Comparison of ENCODE assay signal across 25 cellular contexts in genomic region chr2:239092571-239093294, GRCh38.
DNase-seq lines count a peak whose midpoint lies in the region; ATAC-seq and TF ChIP-seq lines count a peak whose summit lies in the region.
"Had no signal": no experiment of that assay in that cellular context is flagged by ENCODE, and none has a peak within 500 bp of the region (broad histone marks: within the 10 kb centered on the region; RNA-seq: fewer than 3 reads in every experiment).

No MANE protein-coding gene starts in this region.

- no peaks in the 10 kb centered on the region for H3K27me3 ChIP-seq in neural progenitor cell

- TF ChIP-seq CTCF in AG10803 (conservative IDR thresholded peaks at IDR 0.05; ENCODE audit: low read length): peak; percentile 20
- TF ChIP-seq CTCF in neural progenitor cell (IDR thresholded peaks at IDR 0.05): no peak

- no peak overlapping the region for H3K4me2 ChIP-seq in neural progenitor cell
- H3K4me2 ChIP-seq: GM23338 had no signal

- H4K20me1 ChIP-seq in neural progenitor cell (ENCODE audit: low read depth): no peaks in the 10 kb centered on the region

- H3K4me1 ChIP-seq in neural progenitor cell: peaks cover 10% of the 10 kb centered on the region
- H3K4me1 ChIP-seq: Caco-2 had no signal

- peaks cover 8% of the 10 kb centered on the region for H3K27me3 Mint-ChIP-seq in neural progenitor cell (ENCODE audit: insufficient read depth, low read depth)
- no peaks in the 10 kb centered on the region for H3K27me3 Mint-ChIP-seq in activated T-helper 2 cell treated with anti-CD3 and anti-CD28 coated beads, Interferon-gamma antibody, Interleukin-2, Interleukin-4, amounts not matched to agents 10 μg/mL and 5 μg/mL and 100 μg/mL, durations not matched to agents 14 hours and 24 hours and 36 hours (ENCODE audit: low read depth)
- H3K27me3 Mint-ChIP-seq: CD4-positive, CD25-positive, alpha-beta regulatory T cell; IgD-negative memory B cell had no signal

- ATAC-seq in GM19023 (IDR thresholded peaks at IDR 0.05; ENCODE audit: unreplicated experiment) (no peak), GM18498 (IDR thresholded peaks at IDR 0.05; ENCODE audit: unreplicated experiment) (no peak)
- ATAC-seq: GM23338, HCT116, PC-3, SK-N-SH treated with all-trans-retinoic acid at 6 μM for 48 hours had no signal

- H2AFZ ChIP-seq in neural progenitor cell (replicated peaks): no peak overlapping the region
- H2AFZ ChIP-seq: GM23338 had no signal

- peak overlapping the region; percentile 58 for H3K27ac ChIP-seq in neural progenitor cell
- H3K27ac ChIP-seq: RWPE1 had no signal

- in situ Hi-C loops in G401 (cut with HindIII; ENCODE audit: low sequenced_read_pairs): no loop called here

- H3F3A ChIP-seq in neural progenitor cell (ENCODE audit: low read depth): no peaks in the 10 kb centered on the region

- no peak overlapping the region for H3K27ac Mint-ChIP-seq in neural progenitor cell
- no peak overlapping the region for H3K27ac Mint-ChIP-seq in activated T-helper 2 cell treated with anti-CD3 and anti-CD28 coated beads, Interferon-gamma antibody, Interleukin-2, Interleukin-4, amounts not matched to agents 10 μg/mL and 5 μg/mL and 100 μg/mL, durations not matched to agents 14 hours and 24 hours and 36 hours
- H3K27ac Mint-ChIP-seq: CD4-positive, CD25-positive, alpha-beta regulatory T cell; GM23338; IgD-negative memory B cell had no signal

- H3K4me3 Mint-ChIP-seq in neural progenitor cell: no peak overlapping the region
- H3K4me3 Mint-ChIP-seq in activated T-helper 2 cell treated with anti-CD3 and anti-CD28 coated beads, Interferon-gamma antibody, Interleukin-2, Interleukin-4, amounts not matched to agents 10 μg/mL and 5 μg/mL and 100 μg/mL, durations not matched to agents 14 hours and 24 hours and 36 hours (ENCODE audit: low read depth): no peak overlapping the region
- H3K4me3 Mint-ChIP-seq: CD4-positive, CD25-positive, alpha-beta regulatory T cell; GM23338; IgD-negative memory B cell had no signal

- intact Hi-C loops in activated T-helper 2 cell treated with anti-CD3 and anti-CD28 coated beads, Interferon-gamma antibody, Interleukin-2, Interleukin-4, amounts not matched to agents 10 μg/mL and 5 μg/mL and 100 μg/mL, durations not matched to agents 14 hours and 24 hours and 36 hours (cut with micrococcal nuclease): no loop called here

- H3K9ac ChIP-seq in neural progenitor cell: no peak overlapping the region

- H3K4me3 ChIP-seq in AG10803 (ENCODE audit: low read length) (no peak overlapping the region), neural progenitor cell (no peak overlapping the region)
- H3K4me3 ChIP-seq: GM23338 had no signal

- no peaks in the 10 kb centered on the region for H3K9me3 ChIP-seq in neural progenitor cell (ENCODE audit: low read depth)
- H3K9me3 ChIP-seq: Caco-2 had no signal

- peaks cover 6% of the 10 kb centered on the region for H3K36me3 Mint-ChIP-seq in neural progenitor cell
- H3K36me3 Mint-ChIP-seq in activated T-helper 2 cell treated with anti-CD3 and anti-CD28 coated beads, Interferon-gamma antibody, Interleukin-2, Interleukin-4, amounts not matched to agents 10 μg/mL and 5 μg/mL and 100 μg/mL, durations not matched to agents 14 hours and 24 hours and 36 hours (ENCODE audit: low read depth): peaks cover 3% of the 10 kb centered on the region
- H3K36me3 Mint-ChIP-seq: IgD-negative memory B cell had no signal

- no peaks in the 10 kb centered on the region for H3K9me3 Mint-ChIP-seq in neural progenitor cell
- no peaks in the 10 kb centered on the region for H3K9me3 Mint-ChIP-seq in activated T-helper 2 cell treated with anti-CD3 and anti-CD28 coated beads, Interferon-gamma antibody, Interleukin-2, Interleukin-4, amounts not matched to agents 10 μg/mL and 5 μg/mL and 100 μg/mL, durations not matched to agents 14 hours and 24 hours and 36 hours
- H3K9me3 Mint-ChIP-seq: CD4-positive, CD25-positive, alpha-beta regulatory T cell; GM23338; IgD-negative memory B cell had no signal

- no peaks in the 10 kb centered on the region for H3K36me3 ChIP-seq in neural progenitor cell

- H3K4me1 Mint-ChIP-seq in neural progenitor cell: peaks cover 15% of the 10 kb centered on the region
- H3K4me1 Mint-ChIP-seq in activated T-helper 2 cell treated with anti-CD3 and anti-CD28 coated beads, Interferon-gamma antibody, Interleukin-2, Interleukin-4, amounts not matched to agents 10 μg/mL and 5 μg/mL and 100 μg/mL, durations not matched to agents 14 hours and 24 hours and 36 hours (ENCODE audit: low read depth): no peaks in the 10 kb centered on the region
- H3K4me1 Mint-ChIP-seq: CD4-positive, CD25-positive, alpha-beta regulatory T cell; IgD-negative memory B cell had no signal

- H3K79me2 ChIP-seq in neural progenitor cell (ENCODE audit: low read depth): no peaks in the 10 kb centered on the region

- DNase-seq in AG10803 (ENCODE audit: low read depth) (peak; percentile 20), G401 (ENCODE audit: low spot score) (peak; percentile 19), dermis microvascular lymphatic vessel endothelial cell (ENCODE audit: low read depth in 2 of 2) (peak; percentile 18 to 30), neural progenitor cell (ENCODE audit: low spot score) (peak; percentile 21)
- DNase-seq in activated CD4-positive, alpha-beta T cell treated with anti-CD3 and anti-CD28 coated beads for 48 hours: no peak
- DNase-seq in activated T-helper 2 cell treated with anti-CD3 and anti-CD28 coated beads, Interferon-gamma antibody, Interleukin-2, Interleukin-4, amounts not matched to agents 10 μg/mL and 5 μg/mL and 100 μg/mL, durations not matched to agents 14 hours and 24 hours and 36 hours (ENCODE audit: low spot score): no peak
- DNase-seq: ACHN; Caco-2; CD4-positive, CD25-positive, alpha-beta regulatory T cell; GF-D8; MM.1S; NCI-H1092; NCI-H1436 treated with DMSO at 0.1 percent for 48 hours; NCI-H2227 treated with DMSO at 0.1 percent for 48 hours; NCI-H774; PC-3; SIG-M5; T-helper 1 cell had no signal

Comparison
In these comparisons a context has a peak if more than half of its experiments do, and no peak if none do; other contexts are left out.
1. DNase-seq: peak in AG10803 (single experiment), G401 (single experiment), dermis microvascular lymphatic vessel endothelial cell (2 of 2) and neural progenitor cell (single experiment); none in activated CD4-positive, alpha-beta T cell treated with anti-CD3 and anti-CD28 coated beads for 48 hours (single experiment) and activated T-helper 2 cell treated with anti-CD3 and anti-CD28 coated beads, Interferon-gamma antibody, Interleukin-2, Interleukin-4, amounts not matched to agents 10 μg/mL and 5 μg/mL and 100 μg/mL, durations not matched to agents 14 hours and 24 hours and 36 hours (single experiment).